Comparison of ENCODE assay signal across 24 cellular contexts in genomic region chr1:177627148-177627910, GRCh38.
DNase-seq lines count a peak whose midpoint lies in the region; ATAC-seq, FAIRE-seq and TF ChIP-seq lines count a peak whose summit lies in the region.
"Had no signal": no experiment of that assay in that cellular context is flagged by ENCODE, and none has a peak within 500 bp of the region (broad histone marks: within the 10 kb centered on the region; RNA-seq: fewer than 3 reads in every experiment).

No MANE protein-coding gene starts in this region.

- TF ChIP-seq CTCF in D721Med (IDR thresholded peaks at IDR 0.05; ENCODE audit: insufficient read depth, missing control alignments) (no peak), endothelial cell of umbilical vein (IDR thresholded peaks at IDR 0.05; ENCODE audit: extremely low read depth in 1 of 2, insufficient read depth in 1 of 2, low read depth in 1 of 2, low read length in 2 of 2) (no peak), HepG2 (CRISPR knock-in tag; IDR thresholded peaks at IDR 0.05) (no peak)

- TF ChIP-seq POLR2A in endothelial cell of umbilical vein (IDR thresholded peaks at IDR 0.05; ENCODE audit: low read depth, low read length) (no peak), HepG2 (IDR thresholded peaks at IDR 0.05; ENCODE audit: insufficient read depth in 1 of 2, low read depth in 2 of 2, low read length in 2 of 2) (no peak)

- BruUV-seq in endothelial cell of umbilical vein (replicated peaks; lab: Mats Ljungman, UMichigan) (no TSS peak), HepG2 (replicated peaks; lab: Mats Ljungman, UMichigan) (no TSS peak)

- H3K27ac Mint-ChIP-seq in activated CD4-positive, alpha-beta memory T cell treated with anti-CD3 and anti-CD28 coated beads for 36 hours, result no peak overlapping the region
- H3K27ac Mint-ChIP-seq: B cell; CD4-positive, alpha-beta T cell; CD8-positive, alpha-beta T cell had no signal

- no peaks in the 10 kb centered on the region for H4K20me1 ChIP-seq in endothelial cell of umbilical vein (replicated peaks; ENCODE audit: control insufficient read depth, extremely low read depth, insufficient read depth, low read length)
- no peaks in the 10 kb centered on the region for H4K20me1 ChIP-seq in HepG2 (ENCODE audit: insufficient read depth, low read length)
- H4K20me1 ChIP-seq: BLaER1 treated with 17β-estradiol and CSF1 and Interleukin-3, amounts not matched to agents 10 nM and 100 nM had no signal

- no peak for ATAC-seq in HepG2
- ATAC-seq: CD8-positive, alpha-beta T cell; GM12878 had no signal

- dilution Hi-C loops in endothelial cell of umbilical vein (cut with MboI; ENCODE audit: extremely low pct_ligation_motif_present, low sequenced_read_pairs), result no loop called here

- DNase-seq in D721Med (ENCODE audit: insufficient read length, low spot score), result no peak
- peak; percentile 25 for DNase-seq in OCI-M1 (lab: John Stamatoyannopoulos, UW)
- no peak for DNase-seq in endothelial cell of umbilical vein (ENCODE audit: low read depth, low spot score)
- DNase-seq in HepG2 (ENCODE audit: low spot score), result no peak
- DNase-seq in HuH-7 (ENCODE audit: low spot score), result no peak
- no peak for DNase-seq in activated CD4-positive, alpha-beta memory T cell treated with anti-CD3 and anti-CD28 coated beads for 36 hours
- DNase-seq in DMS79 treated with DMSO at 0.1 percent for 48 hours (lab: John Stamatoyannopoulos, UW), result no peak
- DNase-seq in effector memory CD4-positive, alpha-beta T cell, result no peak
- DNase-seq: 8988T; AML-193; Caco-2; Calu3; CD4-positive, alpha-beta T cell; CD8-positive, alpha-beta T cell; DND-41; EL; GDM1 had no signal

- no peaks in the 10 kb centered on the region for H3K4me1 Mint-ChIP-seq in activated CD4-positive, alpha-beta memory T cell treated with anti-CD3 and anti-CD28 coated beads for 36 hours (ENCODE audit: low read depth)
- H3K4me1 Mint-ChIP-seq: B cell had no signal

- no peaks in the 10 kb centered on the region for H3K9me1 ChIP-seq in endothelial cell of umbilical vein (replicated peaks; ENCODE audit: control insufficient read depth, extremely low read depth, insufficient read depth, low read length)

- H2AFZ ChIP-seq in endothelial cell of umbilical vein (ENCODE audit: low read depth, low read length) (no peak overlapping the region), HepG2 (ENCODE audit: low read length) (no peak overlapping the region)

- peaks cover 3% of the 10 kb centered on the region for H3K9me3 Mint-ChIP-seq in activated CD4-positive, alpha-beta memory T cell treated with anti-CD3 and anti-CD28 coated beads for 36 hours

- H3K4me2 ChIP-seq in endothelial cell of umbilical vein (ENCODE audit: insufficient read depth, low read length), result no peak overlapping the region
- no peak overlapping the region for H3K4me2 ChIP-seq in HepG2 (ENCODE audit: low read depth, low read length)
- H3K4me2 ChIP-seq: BLaER1 treated with 17β-estradiol and CSF1 and Interleukin-3, amounts not matched to agents 10 nM and 100 nM had no signal

- in situ Hi-C loops in HepG2 (cut with HindIII; ENCODE audit: extremely low pct_ligation_motif_present, low pct_unique_long_range_greater_than_20kb), result no loop called here

- POLR2A ChIA-PET in endothelial cell of umbilical vein (lab: Charles Lee), result no interaction called here
- POLR2A ChIA-PET in HepG2 (lab: Yijun Ruan, JAX), result no interaction called here
- POLR2A ChIA-PET in activated CD4-positive, alpha-beta memory T cell treated with anti-CD3 and anti-CD28 coated beads for 36 hours (lab: Charles Lee), result no interaction called here

- CTCF ChIA-PET in endothelial cell of umbilical vein (lab: Charles Lee), result no interaction called here
- CTCF ChIA-PET in HepG2 (lab: Yijun Ruan, JAX; ENCODE audit: low intra/inter-chr PET ratio, low total read pairs), result no interaction called here
- CTCF ChIA-PET in activated CD4-positive, alpha-beta memory T cell treated with anti-CD3 and anti-CD28 coated beads for 36 hours (lab: Charles Lee), result no interaction called here

- H3K27ac ChIP-seq in endothelial cell of umbilical vein (ENCODE audit: insufficient read depth, low read depth, low read length) (no peak overlapping the region), HepG2 (ENCODE audit: extremely low read length, insufficient read depth, low read length) (no peak overlapping the region)
- H3K27ac ChIP-seq in effector memory CD4-positive, alpha-beta T cell (ENCODE audit: insufficient read depth, low read length, poor library complexity, severe bottlenecking), result no peak overlapping the region
- H3K27ac ChIP-seq: BLaER1 treated with 17β-estradiol and CSF1 and Interleukin-3, amounts not matched to agents 10 nM and 100 nM; C4-2B had no signal

- H3K4me1 ChIP-seq in endothelial cell of umbilical vein (ENCODE audit: control insufficient read depth, extremely low read depth, insufficient read depth, low read length) (no peaks in the 10 kb centered on the region), HepG2 (ENCODE audit: insufficient read depth, low read length) (no peaks in the 10 kb centered on the region)
- H3K4me1 ChIP-seq in effector memory CD4-positive, alpha-beta T cell (ENCODE audit: control insufficient read depth, insufficient read depth, low read length, poor library complexity, severe bottlenecking), result no peaks in the 10 kb centered on the region
- H3K4me1 ChIP-seq: BLaER1 treated with 17β-estradiol and CSF1 and Interleukin-3, amounts not matched to agents 10 nM and 100 nM; Caco-2 had no signal

- no peak overlapping the region for H3K4me3 ChIP-seq in endothelial cell of umbilical vein (replicated peaks in 1 of 3; ENCODE audit: insufficient read depth in 1 of 3, low read depth in 1 of 3, low read length in 3 of 3)
- no peak overlapping the region for H3K4me3 ChIP-seq in HepG2 (replicated peaks in 1 of 3; ENCODE audit: insufficient read depth in 1 of 3, low read depth in 2 of 3, low read length in 3 of 3)
- no peak overlapping the region for H3K4me3 ChIP-seq in effector memory CD4-positive, alpha-beta T cell (ENCODE audit: insufficient read depth, low read depth, low read length, poor library complexity, severe bottlenecking)
- H3K4me3 ChIP-seq: BLaER1 treated with 17β-estradiol and CSF1 and Interleukin-3, amounts not matched to agents 10 nM and 100 nM; GM12878 had no signal

- H3K79me2 ChIP-seq in endothelial cell of umbilical vein (ENCODE audit: control insufficient read depth, insufficient read depth, low read length), result no peaks in the 10 kb centered on the region
- H3K79me2 ChIP-seq in HepG2 (ENCODE audit: insufficient read depth, low read length), result no peaks in the 10 kb centered on the region

- H3K36me3 Mint-ChIP-seq in activated CD4-positive, alpha-beta memory T cell treated with anti-CD3 and anti-CD28 coated beads for 36 hours, result no peaks in the 10 kb centered on the region
- H3K36me3 Mint-ChIP-seq: CD8-positive, alpha-beta T cell had no signal

- H3K9ac ChIP-seq in endothelial cell of umbilical vein (replicated peaks; ENCODE audit: extremely low read depth, insufficient read depth, low read length) (no peak overlapping the region), HepG2 (ENCODE audit: insufficient read depth, low read depth, low read length) (no peak overlapping the region)
- H3K9ac ChIP-seq: BLaER1 treated with 17β-estradiol and CSF1 and Interleukin-3, amounts not matched to agents 10 nM and 100 nM had no signal

- TF ChIP-seq RAD21 in HepG2 (CRISPR knock-in tag; IDR thresholded peaks at IDR 0.05), result no peak

- FAIRE-seq in D721Med (lab: Jason Lieb, UNC) (peak; percentile 88), endothelial cell of umbilical vein (lab: Jason Lieb, UNC) (peak; percentile 31), HepG2 (lab: Jason Lieb, UNC) (no peak)
- FAIRE-seq: A204.1, GM12878, GM12892, GM18507 had no signal

- intact Hi-C loops in endothelial cell of umbilical vein (cut with micrococcal nuclease), result no loop called here
- intact Hi-C loops in HepG2 (cut with micrococcal nuclease; ENCODE audit: unreplicated experiment), result no loop called here
- intact Hi-C loops in activated CD4-positive, alpha-beta memory T cell treated with anti-CD3 and anti-CD28 coated beads for 36 hours (cut with micrococcal nuclease), result no loop called here

- no peaks in the 10 kb centered on the region for H3K27me3 Mint-ChIP-seq in activated CD4-positive, alpha-beta memory T cell treated with anti-CD3 and anti-CD28 coated beads for 36 hours
- H3K27me3 Mint-ChIP-seq: B cell; CD4-positive, alpha-beta T cell had no signal

- WGBS in HepG2 (ENCODE audit: low lambda C conversion rate), result 30% methylated on average over 4 of the region's 4 CpGs

- H3K9me3 ChIP-seq in endothelial cell of umbilical vein (replicated peaks; ENCODE audit: control insufficient read depth, insufficient read depth, low read length) (no peaks in the 10 kb centered on the region), HepG2 (ENCODE audit: low read length) (no peaks in the 10 kb centered on the region)
- no peaks in the 10 kb centered on the region for H3K9me3 ChIP-seq in effector memory CD4-positive, alpha-beta T cell (ENCODE audit: control insufficient read depth, low read length)
- H3K9me3 ChIP-seq: Caco-2 had no signal

- no peaks in the 10 kb centered on the region for H3K36me3 ChIP-seq in endothelial cell of umbilical vein (ENCODE audit: control insufficient read depth in 2 of 2, extremely low read depth in 1 of 2, insufficient read depth in 2 of 2, low read length in 2 of 2)
- H3K36me3 ChIP-seq in HepG2 (replicated peaks in 1 of 2; ENCODE audit: control insufficient read depth in 1 of 2, insufficient read depth in 2 of 2, low read length in 2 of 2), result no peaks in the 10 kb centered on the region
- H3K36me3 ChIP-seq in effector memory CD4-positive, alpha-beta T cell (ENCODE audit: control insufficient read depth, insufficient read depth, low read length), result no peaks in the 10 kb centered on the region
- H3K36me3 ChIP-seq: BLaER1 treated with 17β-estradiol and CSF1 and Interleukin-3, amounts not matched to agents 10 nM and 100 nM had no signal

- no peak overlapping the region for H3K4me3 Mint-ChIP-seq in activated CD4-positive, alpha-beta memory T cell treated with anti-CD3 and anti-CD28 coated beads for 36 hours
- H3K4me3 Mint-ChIP-seq: B cell; CD4-positive, alpha-beta T cell; CD8-positive, alpha-beta T cell had no signal

- H3K27me3 ChIP-seq in endothelial cell of umbilical vein (ENCODE audit: control insufficient read depth in 2 of 2, insufficient read depth in 2 of 2, low read length in 2 of 2), result no peaks in the 10 kb centered on the region
- no peaks in the 10 kb centered on the region for H3K27me3 ChIP-seq in HepG2 (ENCODE audit: control insufficient read depth in 1 of 2, insufficient read depth in 2 of 2, low read length in 2 of 2)
- H3K27me3 ChIP-seq in effector memory CD4-positive, alpha-beta T cell (replicated peaks; ENCODE audit: control insufficient read depth, insufficient read depth, low read length, poor library complexity, severe bottlenecking), result no peaks in the 10 kb centered on the region
- H3K27me3 ChIP-seq: BLaER1 treated with 17β-estradiol and CSF1 and Interleukin-3, amounts not matched to agents 10 nM and 100 nM had no signal

- no peak for TF ChIP-seq EP300 in HepG2 (IDR thresholded peaks at IDR 0.05; ENCODE audit: low read depth in 2 of 2, low read length in 2 of 2)
- no peak for TF ChIP-seq EP300 in HepG2 (CRISPR knock-in tag; IDR thresholded peaks at IDR 0.05; ENCODE audit: borderline replicate concordance)

TF ChIP-seq in endothelial cell of umbilical vein, 7 proteins besides CTCF, POLR2A, EP300 and RAD21 (continues in another document):
- no peak for TF ChIP-seq GATA2 (IDR thresholded peaks at IDR 0.05; ENCODE audit: insufficient read depth, insufficient read length, low read depth, low read length)
